ENCODE assay signal across 28 cellular contexts in the genomic region with DNA sequence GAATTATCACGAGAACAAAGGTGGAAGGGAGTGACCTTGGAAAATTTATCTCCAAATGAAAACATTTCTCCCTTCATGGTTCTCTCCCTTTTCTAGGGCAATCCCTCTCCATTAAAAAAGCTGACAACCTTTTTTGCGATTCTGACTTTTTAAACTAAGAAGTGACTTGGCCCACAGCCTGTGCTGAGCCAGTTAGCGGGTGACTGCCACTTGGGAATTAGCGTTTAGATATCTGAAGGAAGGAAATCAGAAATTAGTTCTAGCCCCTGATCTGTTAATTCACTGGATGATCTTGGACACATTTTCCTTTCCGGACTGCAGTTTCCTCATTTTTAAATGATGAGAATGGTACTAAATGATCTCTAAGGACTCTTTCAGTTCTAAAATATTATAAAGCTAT.
"Had no signal": no experiment of that assay in that cellular context is flagged by ENCODE, and none has a peak within 500 bp of the region (broad histone marks: within the 10 kb centered on the region; RNA-seq: fewer than 3 reads in every experiment).

No MANE protein-coding gene starts in this region.

- H3K4me3 ChIP-seq: ascending aorta, cardiac muscle cell, Peyer's patch had no signal

- H3K9me3 Mint-ChIP-seq: activated CD4-positive, alpha-beta T cell treated with anti-CD3 and anti-CD28 coated beads, Interleukin-2, amount 10 ng/mL, durations not matched to agents 24 days and 14 days; activated CD8-positive, alpha-beta T cell treated with anti-CD3 and anti-CD28 coated beads for 36 hours; activated naive CD8-positive, alpha-beta T cell treated with anti-CD3 and anti-CD28 coated beads for 36 hours; activated T-cell treated with anti-CD3 and anti-CD28 coated beads, Interleukin-2, amount 50 U/mL, for 72 hours; activated T-helper 17 cell treated with anti-CD3 and anti-CD28 coated beads, Interleukin-2, amount 50 U/mL, for 72 hours; central memory CD8-positive, alpha-beta T cell had no signal

- ATAC-seq: activated CD8-positive, alpha-beta T cell treated with anti-CD3 and anti-CD28 coated beads for 36 hours; activated T-cell treated with anti-CD3 and anti-CD28 coated beads, Interleukin-2, amount 50 U/mL, for 72 hours; activated T-helper 17 cell treated with anti-CD3 and anti-CD28 coated beads, Interleukin-2, amount 50 U/mL, for 72 hours; PC-3; Right ventricle myocardium inferior had no signal

- H3K36me3 Mint-ChIP-seq: activated naive CD8-positive, alpha-beta T cell treated with anti-CD3 and anti-CD28 coated beads for 36 hours had no signal

- H3K4me1 ChIP-seq: Peyer's patch had no signal

- H3K27ac ChIP-seq: ascending aorta, cardiac muscle cell, Peyer's patch, RWPE1 had no signal

- H3K4me3 Mint-ChIP-seq: activated CD4-positive, alpha-beta T cell treated with anti-CD3 and anti-CD28 coated beads, Interleukin-2, amount 10 ng/mL, durations not matched to agents 24 days and 14 days; activated CD8-positive, alpha-beta T cell treated with anti-CD3 and anti-CD28 coated beads for 36 hours; activated naive CD8-positive, alpha-beta T cell treated with anti-CD3 and anti-CD28 coated beads for 36 hours; activated T-cell treated with anti-CD3 and anti-CD28 coated beads, Interleukin-2, amount 50 U/mL, for 72 hours; activated T-helper 17 cell treated with anti-CD3 and anti-CD28 coated beads, Interleukin-2, amount 50 U/mL, for 72 hours; central memory CD8-positive, alpha-beta T cell had no signal

- H3K36me3 ChIP-seq: ascending aorta, cardiac muscle cell, Peyer's patch had no signal

- H3K27me3 Mint-ChIP-seq: activated CD4-positive, alpha-beta T cell treated with anti-CD3 and anti-CD28 coated beads, Interleukin-2, amount 10 ng/mL, durations not matched to agents 24 days and 14 days; activated CD8-positive, alpha-beta T cell treated with anti-CD3 and anti-CD28 coated beads for 36 hours; activated naive CD8-positive, alpha-beta T cell treated with anti-CD3 and anti-CD28 coated beads for 36 hours; central memory CD8-positive, alpha-beta T cell had no signal

- H3K27ac Mint-ChIP-seq: activated CD4-positive, alpha-beta T cell treated with anti-CD3 and anti-CD28 coated beads, Interleukin-2, amount 10 ng/mL, durations not matched to agents 24 days and 14 days; activated CD8-positive, alpha-beta T cell treated with anti-CD3 and anti-CD28 coated beads for 36 hours; activated naive CD8-positive, alpha-beta T cell treated with anti-CD3 and anti-CD28 coated beads for 36 hours; activated T-cell treated with anti-CD3 and anti-CD28 coated beads, Interleukin-2, amount 50 U/mL, for 72 hours; activated T-helper 17 cell treated with anti-CD3 and anti-CD28 coated beads, Interleukin-2, amount 50 U/mL, for 72 hours had no signal

- H3K9me3 ChIP-seq: ascending aorta, Peyer's patch had no signal

- DNase-seq: activated CD4-positive, alpha-beta T cell treated with anti-CD3 and anti-CD28 coated beads, Interleukin-2, amount 10 ng/mL, durations not matched to agents 24 days and 14 days; activated CD4-positive, alpha-beta T cell treated with anti-CD3 and anti-CD28 coated beads, Interleukin-2, amount 50 U/mL, for 4 hours; activated CD8-positive, alpha-beta T cell treated with anti-CD3 and anti-CD28 coated beads for 36 hours; activated effector memory CD4-positive, alpha-beta T cell treated with anti-CD3 and anti-CD28 coated beads, Interleukin-2, amount 50 U/mL, for 16 hours; activated naive CD4-positive, alpha-beta T cell; activated naive CD4-positive, alpha-beta T cell treated with anti-CD3 and anti-CD28 coated beads, Interleukin-2, amount 50 U/mL, for 16 hours; activated naive CD8-positive, alpha-beta T cell treated with anti-CD3 and anti-CD28 coated beads for 36 hours; activated T-cell treated with anti-CD3 and anti-CD28 coated beads, Interleukin-2, amount 50 U/mL, for 1 hour; activated T-cell treated with anti-CD3 and anti-CD28 coated beads, Interleukin-2, amount 50 U/mL, for 72 hours; amygdala; NCI-H1092 treated with DMSO at 0.1 percent for 48 hours; NCI-H1417; NCI-H146; NCI-H187; NCI-H2029 treated with DMSO at 0.1 percent for 48 hours; NCI-H345; NCI-H524 treated with DMSO at 0.1 percent for 48 hours; NK-92 treated with Interleukin-12 subunit alpha and Interleukin-12 subunit beta, amount 100 ng/mL, for 24 hours; PC-3; Peyer's patch; SIG-M5; T1000 had no signal

- H3K4me1 Mint-ChIP-seq: activated CD4-positive, alpha-beta T cell treated with anti-CD3 and anti-CD28 coated beads, Interleukin-2, amount 10 ng/mL, durations not matched to agents 24 days and 14 days; activated naive CD8-positive, alpha-beta T cell treated with anti-CD3 and anti-CD28 coated beads for 36 hours; activated T-helper 17 cell treated with anti-CD3 and anti-CD28 coated beads, Interleukin-2, amount 50 U/mL, for 72 hours; central memory CD8-positive, alpha-beta T cell had no signal

- H3K27me3 ChIP-seq: ascending aorta, cardiac muscle cell, Peyer's patch had no signal
